Comparison of ENCODE assay signal across 13 cellular contexts in the genomic region with DNA sequence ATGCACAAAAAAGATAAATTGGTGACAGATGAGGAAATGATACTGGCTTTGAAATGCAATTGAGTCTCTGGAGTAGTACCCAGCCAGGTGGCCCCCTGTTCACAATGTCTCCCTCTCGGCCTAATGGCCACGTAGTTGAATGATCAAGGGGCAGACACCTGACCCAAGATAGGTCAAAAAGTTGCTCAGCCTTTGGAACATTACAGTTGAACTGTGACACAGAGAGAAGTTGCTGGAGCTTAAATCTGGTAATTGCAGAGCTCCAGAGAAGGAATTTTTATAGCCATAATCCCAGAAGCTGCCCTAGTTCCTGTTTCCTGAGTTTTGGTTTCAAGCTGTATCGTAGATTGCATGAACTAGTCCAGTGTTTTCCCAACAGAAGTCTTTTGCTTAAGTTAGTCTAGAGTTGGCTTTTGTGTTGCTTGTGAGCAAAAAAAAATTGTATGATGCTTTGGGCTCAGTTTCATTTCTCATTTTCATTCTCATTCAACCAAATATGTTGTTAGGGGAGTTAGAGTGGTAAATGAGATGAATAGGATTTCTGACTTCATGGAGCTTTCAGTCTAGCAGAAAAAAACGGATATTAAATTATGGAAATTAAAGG.
A peak's percentile ranks its signal among the peaks of the same experiment; 100 is the strongest.
DNase-seq lines count a peak whose midpoint lies in the region; ATAC-seq and TF ChIP-seq lines count a peak whose summit lies in the region.
"Had no signal": no experiment of that assay in that cellular context is flagged by ENCODE, and none has a peak within 500 bp of the region (broad histone marks: within the 10 kb centered on the region; RNA-seq: fewer than 3 reads in every experiment).

No MANE protein-coding gene starts in this region.

- H3K4me1 ChIP-seq in A673 (ENCODE audit: insufficient read depth, low read length, poor library complexity, severe bottlenecking): peaks cover 66% of the 10 kb centered on the region
- H3K4me1 ChIP-seq in OCI-LY7 (ENCODE audit: insufficient read depth, low read length, poor library complexity, severe bottlenecking): peaks cover 63% of the 10 kb centered on the region
- H3K4me1 ChIP-seq: testis had no signal

- BruUV-seq in A673 (replicated peaks; lab: Mats Ljungman, UMichigan) (no TSS peak), OCI-LY7 (replicated peaks; lab: Mats Ljungman, UMichigan) (no TSS peak)

- peak overlapping the region; percentile 68 for H3K4me2 ChIP-seq in OCI-LY7 (ENCODE audit: low read length)

- intact Hi-C loops in A673 (cut with micrococcal nuclease; ENCODE audit: unreplicated experiment): loop anchor here (1.0 kb wide), 1 partner anchor 14 kb away; no protein-coding TSS in a partner anchor
- intact Hi-C loops in OCI-LY7 (cut with micrococcal nuclease; ENCODE audit: unreplicated experiment): loop anchor here (10.0 kb wide), 1 partner anchor 87 kb away; no protein-coding TSS in a partner anchor

- no peaks in the 10 kb centered on the region for H3K79me2 ChIP-seq in OCI-LY7 (ENCODE audit: insufficient read depth, low read depth, low read length)

- no peaks in the 10 kb centered on the region for H3K36me3 ChIP-seq in A673 (ENCODE audit: insufficient read depth, low read length, poor library complexity, severe bottlenecking)
- H3K36me3 ChIP-seq in OCI-LY7 (ENCODE audit: insufficient read depth, low read length): peaks cover 15% of the 10 kb centered on the region; the same call in 1 of the 2 replicates

- H3K27ac ChIP-seq in A673 (ENCODE audit: low read depth, low read length, poor library complexity, severe bottlenecking) (peak overlapping the region; percentile 80), OCI-LY7 (ENCODE audit: low read depth, low read length, poor library complexity, severe bottlenecking) (peak overlapping the region; percentile 93), substantia nigra (ENCODE audit: low read depth, low read length, poor library complexity, severe bottlenecking) (no peak overlapping the region)
- H3K27ac ChIP-seq: testis had no signal

- CTCF ChIA-PET in A673 (lab: Charles Lee) (interaction anchor here (1.0 kb wide), 1 partner anchor 22 kb away, joined by 6 read pairs; no protein-coding TSS in a partner anchor), OCI-LY7 (lab: Charles Lee; ENCODE audit: unreplicated experiment) (no interaction called here)

- POLR2A ChIA-PET in A673 (lab: Charles Lee; ENCODE audit: low non-redundant PET): interaction anchor here (0.5 kb wide), 1 partner anchor 688 kb away, joined by 4 read pairs; no protein-coding TSS in a partner anchor
- POLR2A ChIA-PET in OCI-LY7 (lab: Charles Lee): interaction anchor here (0.6 to 1.9 kb wide), 10 partner anchors 9 to 114 kb away, joined by 3 to 11 read pairs (median 4); no protein-coding TSS in a partner anchor

- no peaks in the 10 kb centered on the region for H4K20me1 ChIP-seq in OCI-LY7 (ENCODE audit: insufficient read depth, low read length)

- H3K27me3 ChIP-seq in A673 (replicated peaks; ENCODE audit: insufficient read depth, low read depth, low read length, poor library complexity): no peaks in the 10 kb centered on the region
- H3K27me3 ChIP-seq: testis had no signal

- peak overlapping the region; percentile 6 for H3K4me3 ChIP-seq in A673 (ENCODE audit: low read depth, low read length, poor library complexity, severe bottlenecking)
- peak overlapping the region; percentile 43 for H3K4me3 ChIP-seq in OCI-LY7 (ENCODE audit: low read depth, low read length, poor library complexity, severe bottlenecking)
- H3K4me3 ChIP-seq: testis had no signal

- peak overlapping the region; percentile 63 for H2AFZ ChIP-seq in OCI-LY7 (ENCODE audit: low read length)

- TF ChIP-seq CTCF in A673 (conservative IDR thresholded peaks at IDR 0.05; ENCODE audit: low read depth, low read length): no peak
- no peak for TF ChIP-seq CTCF in OCI-LY7 (conservative IDR thresholded peaks at IDR 0.05; ENCODE audit: low read length)

- DNase-seq in A673 (ENCODE audit: low spot score) (peak; percentile 86), OCI-LY7 (ENCODE audit: low spot score) (peak; percentile 86), substantia nigra (lab: John Stamatoyannopoulos, UW) (no peak), NCI-H774 (lab: John Stamatoyannopoulos, UW) (no peak), amniotic stem cell (lab: John Stamatoyannopoulos, UW) (no peak), cerebellar cortex (ENCODE audit: low spot score) (no peak)
- DNase-seq: activated naive CD8-positive, alpha-beta T cell treated with anti-CD3 and anti-CD28 coated beads for 36 hours; GF-D8; NCI-H1105 treated with DMSO at 0.1 percent for 48 hours; testis had no signal

- H3K9me3 ChIP-seq in A673 (ENCODE audit: low read depth, low read length, poor library complexity, severe bottlenecking) (peaks cover 10% of the 10 kb centered on the region), OCI-LY7 (ENCODE audit: low read length) (peaks cover 28% of the 10 kb centered on the region)
- H3K9me3 ChIP-seq: testis had no signal

- no peaks in the 10 kb centered on the region for H3K9me2 ChIP-seq in OCI-LY7 (ENCODE audit: insufficient read depth, low read length)

- ATAC-seq in GM19351 (IDR thresholded peaks at IDR 0.05; ENCODE audit: unreplicated experiment) (peak; percentile 91), HG02885 (IDR thresholded peaks at IDR 0.05; ENCODE audit: poor library complexity, unreplicated experiment) (peak; percentile 90)
- ATAC-seq: activated CD4-positive, CD25-positive, alpha-beta regulatory T cell treated with anti-CD3 and anti-CD28 coated beads, Interleukin-2, amount 50 U/mL, for 24 hours had no signal

Comparison
In these comparisons a context has a peak if more than half of its experiments do, and no peak if none do; other contexts are left out.
1. DNase-seq: peak in A673 (single experiment) and OCI-LY7 (single experiment); none in substantia nigra (0 of 49), NCI-H774 (single experiment), amniotic stem cell (single experiment) and cerebellar cortex (single experiment).